13 cellular contexts compared by ENCODE assay signal in the genomic region with DNA sequence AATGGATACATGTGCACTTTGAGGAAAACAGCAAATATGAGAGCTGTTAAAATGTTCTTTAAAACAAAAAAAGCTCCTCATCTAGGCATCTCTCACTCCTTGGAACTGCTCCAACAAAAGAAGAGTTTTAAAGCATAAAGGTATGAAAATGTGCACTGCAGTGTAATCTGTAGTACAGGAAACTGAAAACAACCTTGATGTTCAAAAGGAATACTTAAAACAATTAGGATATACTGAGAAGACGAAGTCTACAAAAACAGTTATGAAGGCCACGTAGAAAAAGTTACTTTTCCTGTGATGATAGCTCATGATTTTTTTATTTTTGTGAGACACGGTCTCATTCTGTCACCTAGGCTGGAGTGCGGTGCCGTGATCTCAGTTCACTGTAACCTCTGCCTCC. TPM values are rescaled to one million over a fixed set of nuclear protein-coding genes. Genes with fewer than 3 reads are reported as not detected.
DNase-seq lines count a peak whose midpoint lies in the region; ATAC-seq and TF ChIP-seq lines count a peak whose summit lies in the region.
"Had no signal": no experiment of that assay in that cellular context is flagged by ENCODE, and none has a peak within 500 bp of the region (broad histone marks: within the 10 kb centered on the region; RNA-seq: fewer than 3 reads in every experiment).

No MANE protein-coding gene starts in this region.

- peaks cover 32% of the 10 kb centered on the region for H3K36me3 Mint-ChIP-seq in activated CD4-positive, alpha-beta T cell treated with anti-CD3 and anti-CD28 coated beads for 36 hours (ENCODE audit: low read depth)
- peaks cover 55% of the 10 kb centered on the region for H3K36me3 Mint-ChIP-seq in CD4-positive, alpha-beta T cell (ENCODE audit: low read depth)
- H3K36me3 Mint-ChIP-seq in memory B cell (peaks cover 12% of the 10 kb centered on the region), GM23338 (ENCODE audit: low read depth) (peaks cover 26% of the 10 kb centered on the region)
- H3K36me3 Mint-ChIP-seq in stimulated activated effector memory CD8-positive, alpha-beta T cell treated with anti-CD3 and anti-CD28 coated beads, Interleukin-12 subunit alpha, Interleukin-12 subunit beta, amount 100 ng/mL, for 72 hours: peaks cover 37% of the 10 kb centered on the region

- no peaks in the 10 kb centered on the region for H3K9me3 Mint-ChIP-seq in activated CD4-positive, alpha-beta T cell treated with anti-CD3 and anti-CD28 coated beads for 36 hours (ENCODE audit: low read depth)
- no peaks in the 10 kb centered on the region for H3K9me3 Mint-ChIP-seq in CD4-positive, alpha-beta T cell
- H3K9me3 Mint-ChIP-seq in memory B cell (no peaks in the 10 kb centered on the region), GM23338 (no peaks in the 10 kb centered on the region)
- H3K9me3 Mint-ChIP-seq in stimulated activated effector memory CD8-positive, alpha-beta T cell treated with anti-CD3 and anti-CD28 coated beads, Interleukin-12 subunit alpha, Interleukin-12 subunit beta, amount 100 ng/mL, for 72 hours: no peaks in the 10 kb centered on the region
- H3K9me3 Mint-ChIP-seq: CD14-positive monocyte, H9 had no signal

- no peaks in the 10 kb centered on the region for H3K9me3 ChIP-seq in CD4-positive, alpha-beta T cell (ENCODE audit: control insufficient read depth, low read length)
- H3K9me3 ChIP-seq: Caco-2 had no signal

- no peak overlapping the region for H3K27ac ChIP-seq in CD4-positive, alpha-beta T cell (ENCODE audit: low read depth, low read length)
- H3K27ac ChIP-seq in GM23338 (ENCODE audit: low read depth): no peak overlapping the region
- H3K27ac ChIP-seq: BLaER1 had no signal

- no peak overlapping the region for H3K4me2 ChIP-seq in GM23338
- H3K4me2 ChIP-seq: BLaER1 had no signal

- H2AFZ ChIP-seq in GM23338: no peak overlapping the region

- peaks cover 23% of the 10 kb centered on the region; the same call in 1 of the 2 replicates for H3K36me3 ChIP-seq in GM23338 (ENCODE audit: insufficient read depth)

- no peaks in the 10 kb centered on the region; the same call in 1 of the 2 replicates for H3K79me2 ChIP-seq in GM23338 (replicated peaks; ENCODE audit: insufficient read depth)

- H3K27me3 ChIP-seq in CD4-positive, alpha-beta T cell (ENCODE audit: control insufficient read depth, insufficient read depth, low read length): no peaks in the 10 kb centered on the region
- no peaks in the 10 kb centered on the region for H3K27me3 ChIP-seq in GM23338 (ENCODE audit: insufficient read depth)
- H3K27me3 ChIP-seq: BLaER1 had no signal

- H4K20me1 ChIP-seq in GM23338 (replicated peaks; ENCODE audit: insufficient read depth): no peaks in the 10 kb centered on the region
- H4K20me1 ChIP-seq: BLaER1 had no signal

- CTCF ChIA-PET in activated CD4-positive, alpha-beta T cell treated with anti-CD3 and anti-CD28 coated beads for 36 hours (lab: Charles Lee): interaction anchor here (2.0 kb wide), 1 partner anchor 9 kb away, joined by 5 read pairs; no protein-coding TSS in a partner anchor
- CTCF ChIA-PET in CD4-positive, alpha-beta T cell (lab: Charles Lee): no interaction called here

- peaks cover 20% of the 10 kb centered on the region; the same call in 1 of the 2 replicates for H3K4me1 ChIP-seq in GM23338 (ENCODE audit: insufficient read depth)
- H3K4me1 ChIP-seq: BLaER1, Caco-2 had no signal

- no peak overlapping the region for H3K4me3 Mint-ChIP-seq in activated CD4-positive, alpha-beta T cell treated with anti-CD3 and anti-CD28 coated beads for 36 hours
- no peak overlapping the region for H3K4me3 Mint-ChIP-seq in CD4-positive, alpha-beta T cell
- H3K4me3 Mint-ChIP-seq in memory B cell: no peak overlapping the region
- H3K4me3 Mint-ChIP-seq in stimulated activated effector memory CD8-positive, alpha-beta T cell treated with anti-CD3 and anti-CD28 coated beads, Interleukin-12 subunit alpha, Interleukin-12 subunit beta, amount 100 ng/mL, for 72 hours: no peak overlapping the region
- H3K4me3 Mint-ChIP-seq in GM23338: no peak overlapping the region
- H3K4me3 Mint-ChIP-seq: CD14-positive monocyte, H9 had no signal

- no peaks in the 10 kb centered on the region; the same call in 1 of the 2 replicates for H3F3A ChIP-seq in GM23338 (replicated peaks; ENCODE audit: low read depth)

- ATAC-seq in activated CD4-positive, alpha-beta T cell treated with anti-CD3 and anti-CD28 coated beads for 36 hours: no peak
- ATAC-seq in CD4-positive, alpha-beta T cell (ENCODE audit: poor library complexity): no peak
- ATAC-seq in memory B cell (ENCODE audit: low read depth) (no peak), GM18873 (IDR thresholded peaks at IDR 0.05; ENCODE audit: low FRiP score, unreplicated experiment) (no peak), GM23338 (no peak)
- ATAC-seq in stimulated activated effector memory CD8-positive, alpha-beta T cell treated with anti-CD3 and anti-CD28 coated beads, Interleukin-12 subunit alpha, Interleukin-12 subunit beta, amount 100 ng/mL, for 72 hours: no peak

- H3K4me1 Mint-ChIP-seq in activated CD4-positive, alpha-beta T cell treated with anti-CD3 and anti-CD28 coated beads for 36 hours: peaks cover 11% of the 10 kb centered on the region
- H3K4me1 Mint-ChIP-seq in CD4-positive, alpha-beta T cell (ENCODE audit: low read depth): peaks cover 17% of the 10 kb centered on the region
- H3K4me1 Mint-ChIP-seq in memory B cell (no peaks in the 10 kb centered on the region), GM23338 (peaks cover 21% of the 10 kb centered on the region)
- peaks cover 5% of the 10 kb centered on the region for H3K4me1 Mint-ChIP-seq in stimulated activated effector memory CD8-positive, alpha-beta T cell treated with anti-CD3 and anti-CD28 coated beads, Interleukin-12 subunit alpha, Interleukin-12 subunit beta, amount 100 ng/mL, for 72 hours
- H3K4me1 Mint-ChIP-seq: CD14-positive monocyte had no signal

- H3K4me3 ChIP-seq in GM23338: no peak overlapping the region
- H3K4me3 ChIP-seq: BLaER1 had no signal

- H3K27ac Mint-ChIP-seq in activated CD4-positive, alpha-beta T cell treated with anti-CD3 and anti-CD28 coated beads for 36 hours: peak overlapping the region; percentile 65
- H3K27ac Mint-ChIP-seq in CD4-positive, alpha-beta T cell: peak overlapping the region; percentile 65
- H3K27ac Mint-ChIP-seq in memory B cell: peak overlapping the region; percentile 33
- peak overlapping the region; percentile 29 for H3K27ac Mint-ChIP-seq in stimulated activated effector memory CD8-positive, alpha-beta T cell treated with anti-CD3 and anti-CD28 coated beads, Interleukin-12 subunit alpha, Interleukin-12 subunit beta, amount 100 ng/mL, for 72 hours
- no peak overlapping the region for H3K27ac Mint-ChIP-seq in GM23338

- intact Hi-C loops in activated CD4-positive, alpha-beta T cell treated with anti-CD3 and anti-CD28 coated beads for 36 hours (cut with DNase I, micrococcal nuclease): no loop called here
- intact Hi-C loops in CD4-positive, alpha-beta T cell (cut with DNase I, micrococcal nuclease): no loop called here

- H3K27me3 Mint-ChIP-seq in activated CD4-positive, alpha-beta T cell treated with anti-CD3 and anti-CD28 coated beads for 36 hours: no peaks in the 10 kb centered on the region
- no peaks in the 10 kb centered on the region for H3K27me3 Mint-ChIP-seq in CD4-positive, alpha-beta T cell
- H3K27me3 Mint-ChIP-seq in memory B cell: no peaks in the 10 kb centered on the region
- H3K27me3 Mint-ChIP-seq in GM23338 (ENCODE audit: insufficient read depth, low read depth, poor library complexity): no peaks in the 10 kb centered on the region

- no peak for DNase-seq in activated CD4-positive, alpha-beta T cell treated with anti-CD3 and anti-CD28 coated beads for 36 hours
- DNase-seq in activated CD4-positive, alpha-beta T cell treated with anti-CD3 and anti-CD28 coated beads for 1 hour: no peak
- no peak for DNase-seq in CD4-positive, alpha-beta T cell
- DNase-seq in memory B cell (ENCODE audit: low spot score in 2 of 2) (no peak), GM23338 (ENCODE audit: low spot score) (no peak)
- DNase-seq in stimulated activated effector memory CD8-positive, alpha-beta T cell treated with anti-CD3 and anti-CD28 coated beads, Interleukin-12 subunit alpha, Interleukin-12 subunit beta, amount 100 ng/mL, for 72 hours (ENCODE audit: low spot score in 2 of 2): no peak
- DNase-seq: 8988T, Caco-2, H9, IMR-90 had no signal

- TF ChIP-seq CTCF in CD4-positive, alpha-beta T cell (IDR thresholded peaks at IDR 0.05): no peak
- no peak for TF ChIP-seq CTCF in GM23338 (conservative IDR thresholded peaks at IDR 0.05; ENCODE audit: low read depth in 2 of 2)

- no peaks in the 10 kb centered on the region for H3K9me2 ChIP-seq in GM23338 (ENCODE audit: insufficient read depth)

- POLR2A ChIA-PET in activated CD4-positive, alpha-beta T cell treated with anti-CD3 and anti-CD28 coated beads for 36 hours (lab: Charles Lee): no interaction called here
- POLR2A ChIA-PET in CD4-positive, alpha-beta T cell (lab: Charles Lee): interaction anchor here (1.1 kb wide), 1 partner anchor 30 kb away, joined by 4 read pairs; no protein-coding TSS in a partner anchor

TF ChIP-seq in GM23338, 12 proteins besides CTCF, POLR2A, EP300 and RAD21:
- TF ChIP-seq, protein P1, sequence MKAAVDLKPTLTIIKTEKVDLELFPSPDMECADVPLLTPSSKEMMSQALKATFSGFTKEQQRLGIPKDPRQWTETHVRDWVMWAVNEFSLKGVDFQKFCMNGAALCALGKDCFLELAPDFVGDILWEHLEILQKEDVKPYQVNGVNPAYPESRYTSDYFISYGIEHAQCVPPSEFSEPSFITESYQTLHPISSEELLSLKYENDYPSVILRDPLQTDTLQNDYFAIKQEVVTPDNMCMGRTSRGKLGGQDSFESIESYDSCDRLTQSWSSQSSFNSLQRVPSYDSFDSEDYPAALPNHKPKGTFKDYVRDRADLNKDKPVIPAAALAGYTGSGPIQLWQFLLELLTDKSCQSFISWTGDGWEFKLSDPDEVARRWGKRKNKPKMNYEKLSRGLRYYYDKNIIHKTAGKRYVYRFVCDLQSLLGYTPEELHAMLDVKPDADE (IDR thresholded peaks at IDR 0.05): no peak

RNA-seq across cellular contexts. Expression of a gene that starts 2.1 kb away (rescaled TPM):
- total RNA-seq in activated CD4-positive, alpha-beta T cell treated with anti-CD3 and anti-CD28 coated beads for 36 hours: 1 to 10 TPM in 1 of 2 experiments, under 1 TPM in 1; 0.71 to 1.2 TPM
- total RNA-seq in CD4-positive, alpha-beta T cell: 1 to 10 TPM; 1.6 to 2.0 TPM
- total RNA-seq in GM23338 (2014; rRNA removed; shearing (Covaris generic)): 2.3 and 4.1 TPM in 2 replicates
- 0.34 and 0.47 TPM in 2 replicates for polyA plus RNA-seq in GM23338 (2016; fragmentation: Nextera tagmentation; extraction: Ambion mirVana)
- polyA plus RNA-seq: CD14-positive monocyte had no signal
